ENCODE assay signal across 21 cellular contexts in the genomic region with DNA sequence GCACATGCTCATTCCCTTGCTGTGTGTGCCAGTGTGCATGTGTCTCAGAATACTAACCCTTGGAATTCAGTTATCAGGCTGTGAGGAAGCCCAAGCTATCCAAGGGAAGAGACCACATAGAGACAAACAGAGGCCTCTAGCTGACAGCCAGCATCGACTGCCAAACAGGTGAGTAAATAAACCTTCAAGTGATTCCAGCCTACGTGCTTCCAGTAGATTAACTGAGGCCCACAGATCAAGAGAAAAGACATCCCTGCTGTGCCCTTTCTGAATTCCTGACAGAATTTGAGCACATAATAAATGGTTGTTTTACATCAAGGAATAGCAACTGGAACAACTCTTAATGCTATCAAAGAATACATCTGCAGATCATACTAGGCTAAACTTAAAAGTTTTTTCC. TPM values are rescaled to one million over a fixed set of nuclear protein-coding genes. Genes with fewer than 3 reads are reported as not detected.
DNase-seq lines count a peak whose midpoint lies in the region; ATAC-seq lines count a peak whose summit lies in the region.
"Had no signal": no experiment of that assay in that cellular context is flagged by ENCODE, and none has a peak within 500 bp of the region (broad histone marks: within the 10 kb centered on the region; RNA-seq: fewer than 3 reads in every experiment).

No MANE protein-coding gene starts in this region.

- H3K27me3 ChIP-seq in SJCRH30 = no peaks in the 10 kb centered on the region
- H3K27me3 ChIP-seq: BLaER1, SJSA1 had no signal

- no peaks in the 10 kb centered on the region for H3K4me1 ChIP-seq in SJCRH30
- H3K4me1 ChIP-seq: SJSA1 had no signal

- no peaks in the 10 kb centered on the region for H3K9me3 ChIP-seq in SJCRH30 (replicated peaks)
- H3K9me3 ChIP-seq: SJSA1 had no signal

- H3K27ac ChIP-seq in SJCRH30 = no peak overlapping the region
- H3K27ac ChIP-seq: 22Rv1, BLaER1, SJSA1 had no signal

- DNase-seq in NCI-H1092 treated with DMSO at 0.1 percent for 48 hours (lab: John Stamatoyannopoulos, UW) (peak; percentile 16), NCI-H1092 (lab: John Stamatoyannopoulos, UW) (no peak), DMS153 treated with DMSO at 0.1 percent for 48 hours (lab: John Stamatoyannopoulos, UW; ENCODE audit: unreplicated experiment) (peak; percentile 6), NCI-H345 treated with DMSO at 0.1 percent for 48 hours (lab: John Stamatoyannopoulos, UW; ENCODE audit: unreplicated experiment) (peak; percentile 26), SJCRH30 (peak; percentile 8 to 28), Ammon's horn (ENCODE audit: low spot score) (no peak)
- no peak for DNase-seq in stimulated activated CD4-positive, alpha-beta T cell treated with anti-CD3 and anti-CD28 coated beads, Interleukin-4, amount 100 ng/mL, for 24 hours
- DNase-seq: CD8-positive, alpha-beta T cell; EL; GOT3; KG1; NCI-H1048; NCI-H2107; NCI-H524; OCI-M1; RPMI8226 had no signal

- peaks cover 8% of the 10 kb centered on the region for H3K36me3 ChIP-seq in SJCRH30

- H3K4me3 ChIP-seq in SJCRH30 = no peak overlapping the region
- H3K4me3 ChIP-seq: BLaER1, SJSA1 had no signal

- no peak for ATAC-seq in HG03469 (IDR thresholded peaks at IDR 0.05; ENCODE audit: unreplicated experiment)
- ATAC-seq: CD8-positive, alpha-beta T cell; HepG2 had no signal

RNA-seq across cellular contexts. Expression of gene ZC3H13, which starts 17.5 kb away (rescaled TPM):
- 37.0 and 44.2 TPM in 2 replicates for total RNA-seq in SJCRH30 (2014; rRNA removed; shearing (Covaris generic))

Comparison
In these comparisons a context has a peak if more than half of its experiments do, and no peak if none do; other contexts are left out.
1. DNase-seq: peak in NCI-H1092 treated with DMSO at 0.1 percent for 48 hours (single experiment), DMS153 treated with DMSO at 0.1 percent for 48 hours (single experiment), NCI-H345 treated with DMSO at 0.1 percent for 48 hours (single experiment) and SJCRH30 (2 of 2); none in NCI-H1092 (single experiment), stimulated activated CD4-positive, alpha-beta T cell treated with anti-CD3 and anti-CD28 coated beads, Interleukin-4, amount 100 ng/mL, for 24 hours (single experiment) and Ammon's horn (single experiment).